In the genomic region with DNA sequence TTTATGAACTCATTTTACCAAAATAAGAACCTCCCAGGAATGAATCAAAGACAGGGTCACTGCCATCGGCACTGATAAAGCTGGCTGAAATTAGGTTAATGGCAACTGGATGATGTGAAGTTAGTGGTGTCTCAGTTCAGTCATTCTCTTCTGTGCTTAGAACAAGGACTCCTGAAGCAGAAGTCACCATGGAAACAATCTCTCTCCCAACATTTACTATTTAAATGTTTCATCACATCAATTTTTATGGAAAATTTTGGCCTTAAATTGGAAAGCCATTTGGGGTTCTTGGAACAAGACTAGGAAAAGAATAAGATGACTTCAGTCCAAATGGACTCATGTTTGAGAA, we compare ENCODE assay signal across 1 cellular context.
TF ChIP-seq lines count a peak whose summit lies in the region.

No MANE protein-coding gene starts in this region.

TF ChIP-seq in endothelial cell of umbilical vein, 7 proteins besides CTCF, POLR2A, EP300 and RAD21 (continued from another document):
- no peak for TF ChIP-seq POLR2AphosphoS5 (IDR thresholded peaks at IDR 0.05; ENCODE audit: insufficient read depth, low read depth, low read length)
- TF ChIP-seq MYC (IDR thresholded peaks at IDR 0.05; ENCODE audit: low read depth, low read length), result no peak
- no peak for TF ChIP-seq JUN (IDR thresholded peaks at IDR 0.05; ENCODE audit: borderline replicate concordance, insufficient read depth, insufficient read length, low read depth)
- no peak for TF ChIP-seq FOS (IDR thresholded peaks at IDR 0.05; ENCODE audit: borderline replicate concordance, insufficient read depth, low read length)
TF ChIP-seq in endothelial cell of umbilical vein: peak in this region for 0.
